In genomic region chr11:126578426-126578825, GRCh38 we compare ENCODE assay signal across 35 cellular contexts.
"Had no signal": no experiment of that assay in that cellular context is flagged by ENCODE, and none has a peak within 500 bp of the region (broad histone marks: within the 10 kb centered on the region; RNA-seq: fewer than 3 reads in every experiment).

No MANE protein-coding gene starts in this region.

- H3K27ac Mint-ChIP-seq: activated B cell treated with CpG ODN at 0.5 μM for 24 hours; activated CD8-positive, alpha-beta T cell treated with anti-CD3 and anti-CD28 coated beads for 36 hours; activated naive CD4-positive, alpha-beta T cell treated with anti-CD3 and anti-CD28 coated beads, Interleukin-2, amount 50 U/mL, for 24 hours; activated naive CD8-positive, alpha-beta T cell treated with anti-CD3 and anti-CD28 coated beads for 36 hours; activated naive CD8-positive, alpha-beta T cell treated with anti-CD3 and anti-CD28 coated beads, Interleukin-2, amount 50 U/mL, for 24 hours; activated T-helper 17 cell treated with anti-CD3 and anti-CD28 coated beads, Interleukin-2, amount 50 U/mL, for 72 hours; dendritic cell treated with granulocyte-macrophage colony-stimulating factor and Interleukin-4, amounts not matched to agents 40 ng/mL and 50 ng/mL, for 4 days; endodermal cell; T-helper 17 cell; T-helper 2 cell treated with Interferon-gamma antibody and Interleukin-4, amounts not matched to agents 5 μg/mL and 100 μg/mL, for 36 hours had no signal

- DNase-seq: activated B cell treated with CpG ODN at 0.5 μM for 24 hours; activated CD4-positive, alpha-beta T cell treated with anti-CD3 and anti-CD28 coated beads for 48 hours; activated CD4-positive, alpha-beta T cell treated with anti-CD3 and anti-CD28 coated beads, Interleukin-2, amount 50 U/mL, for 1 hour; activated CD4-positive, alpha-beta T cell treated with anti-CD3 and anti-CD28 coated beads, Interleukin-2, amount 50 U/mL, for 48 hours; activated CD8-positive, alpha-beta memory T cell treated with anti-CD3 and anti-CD28 coated beads for 24 hours; activated CD8-positive, alpha-beta T cell treated with anti-CD3 and anti-CD28 coated beads for 36 hours; activated effector memory CD4-positive, alpha-beta T cell treated with Interleukin-2 at 50 U/mL for 16 hours; activated gamma-delta T cell treated with Interleukin-2 at 50 U/mL for 16 hours; activated naive CD4-positive, alpha-beta T cell treated with Interleukin-2 at 50 U/mL for 16 hours; activated naive CD8-positive, alpha-beta T cell treated with anti-CD3 and anti-CD28 coated beads for 36 hours; activated naive CD8-positive, alpha-beta T cell treated with anti-CD3 and anti-CD28 coated beads, Interleukin-2, amount 50 U/mL, for 24 hours; activated T-cell treated with anti-CD3 and anti-CD28 coated beads, Interleukin-2, amount 50 U/mL, for 4 hours; adrenal gland; amygdala; aorta; body of pancreas; central memory CD4-positive, alpha-beta T cell; dorsolateral prefrontal cortex; effector memory CD4-positive, alpha-beta T cell; endodermal cell; erythroblast; esophagus squamous epithelium; heart right ventricle; hippocampal formation; T-helper 17 cell; T1000; WERI-Rb-1 had no signal

- H3K36me3 Mint-ChIP-seq: activated naive CD4-positive, alpha-beta T cell treated with anti-CD3 and anti-CD28 coated beads, Interleukin-2, amount 50 U/mL, for 24 hours; activated naive CD8-positive, alpha-beta T cell treated with anti-CD3 and anti-CD28 coated beads for 36 hours had no signal

- H3K9me3 Mint-ChIP-seq: activated B cell treated with CpG ODN at 0.5 μM for 24 hours; activated CD8-positive, alpha-beta T cell treated with anti-CD3 and anti-CD28 coated beads for 36 hours; activated naive CD4-positive, alpha-beta T cell treated with anti-CD3 and anti-CD28 coated beads, Interleukin-2, amount 50 U/mL, for 24 hours; activated naive CD8-positive, alpha-beta T cell treated with anti-CD3 and anti-CD28 coated beads for 36 hours; activated naive CD8-positive, alpha-beta T cell treated with anti-CD3 and anti-CD28 coated beads, Interleukin-2, amount 50 U/mL, for 24 hours; activated T-cell treated with anti-CD3 and anti-CD28 coated beads, Interleukin-2, amount 50 U/mL, for 4 hours; activated T-helper 17 cell treated with anti-CD3 and anti-CD28 coated beads, Interleukin-2, amount 50 U/mL, for 72 hours; dendritic cell treated with granulocyte-macrophage colony-stimulating factor and Interleukin-4, amounts not matched to agents 40 ng/mL and 50 ng/mL, for 4 days; endodermal cell; T-helper 2 cell treated with Interferon-gamma antibody and Interleukin-4, amounts not matched to agents 5 μg/mL and 100 μg/mL, for 36 hours had no signal

- H3K4me1 Mint-ChIP-seq: activated B cell treated with CpG ODN at 0.5 μM for 24 hours; activated naive CD4-positive, alpha-beta T cell treated with anti-CD3 and anti-CD28 coated beads, Interleukin-2, amount 50 U/mL, for 24 hours; activated naive CD8-positive, alpha-beta T cell treated with anti-CD3 and anti-CD28 coated beads for 36 hours; activated naive CD8-positive, alpha-beta T cell treated with anti-CD3 and anti-CD28 coated beads, Interleukin-2, amount 50 U/mL, for 24 hours; activated T-helper 17 cell treated with anti-CD3 and anti-CD28 coated beads, Interleukin-2, amount 50 U/mL, for 72 hours; T-helper 17 cell had no signal

- H3K27ac ChIP-seq: adrenal gland, body of pancreas, cardiac muscle cell, coronary artery, dorsolateral prefrontal cortex, esophagus squamous epithelium, gastroesophageal sphincter, heart right ventricle, WERI-Rb-1 had no signal

- ATAC-seq: activated CD4-positive, CD25-positive, alpha-beta regulatory T cell treated with anti-CD3 and anti-CD28 coated beads, Interleukin-2, amount 50 U/mL, for 24 hours; activated CD8-positive, alpha-beta T cell treated with anti-CD3 and anti-CD28 coated beads for 36 hours; activated naive CD8-positive, alpha-beta T cell treated with anti-CD3 and anti-CD28 coated beads, Interleukin-2, amount 50 U/mL, for 24 hours; activated T-cell treated with anti-CD3 and anti-CD28 coated beads, Interleukin-2, amount 50 U/mL, for 4 hours; activated T-helper 17 cell treated with anti-CD3 and anti-CD28 coated beads, Interleukin-2, amount 50 U/mL, for 72 hours; body of pancreas; gastroesophageal sphincter; T-helper 17 cell had no signal

- H3K4me3 ChIP-seq: adrenal gland, body of pancreas, cardiac muscle cell, coronary artery, dorsolateral prefrontal cortex, esophagus squamous epithelium, gastroesophageal sphincter, heart right ventricle had no signal

- H3K4me1 ChIP-seq: adrenal gland, body of pancreas, esophagus squamous epithelium, gastroesophageal sphincter, heart right ventricle had no signal

- H3K4me3 Mint-ChIP-seq: activated B cell treated with CpG ODN at 0.5 μM for 24 hours; activated CD8-positive, alpha-beta T cell treated with anti-CD3 and anti-CD28 coated beads for 36 hours; activated naive CD4-positive, alpha-beta T cell treated with anti-CD3 and anti-CD28 coated beads, Interleukin-2, amount 50 U/mL, for 24 hours; activated naive CD8-positive, alpha-beta T cell treated with anti-CD3 and anti-CD28 coated beads for 36 hours; activated naive CD8-positive, alpha-beta T cell treated with anti-CD3 and anti-CD28 coated beads, Interleukin-2, amount 50 U/mL, for 24 hours; activated T-cell treated with anti-CD3 and anti-CD28 coated beads, Interleukin-2, amount 50 U/mL, for 4 hours; activated T-helper 17 cell treated with anti-CD3 and anti-CD28 coated beads, Interleukin-2, amount 50 U/mL, for 72 hours; dendritic cell treated with granulocyte-macrophage colony-stimulating factor and Interleukin-4, amounts not matched to agents 40 ng/mL and 50 ng/mL, for 4 days; endodermal cell; T-helper 17 cell; T-helper 2 cell treated with Interferon-gamma antibody and Interleukin-4, amounts not matched to agents 5 μg/mL and 100 μg/mL, for 36 hours had no signal

- H3K9me3 ChIP-seq: adrenal gland, body of pancreas, esophagus squamous epithelium, gastroesophageal sphincter, heart right ventricle had no signal

- H3K27me3 ChIP-seq: adrenal gland, body of pancreas, dorsolateral prefrontal cortex had no signal

- H3K27me3 Mint-ChIP-seq: activated B cell treated with CpG ODN at 0.5 μM for 24 hours; activated CD8-positive, alpha-beta T cell treated with anti-CD3 and anti-CD28 coated beads for 36 hours; activated naive CD4-positive, alpha-beta T cell treated with anti-CD3 and anti-CD28 coated beads, Interleukin-2, amount 50 U/mL, for 24 hours; activated naive CD8-positive, alpha-beta T cell treated with anti-CD3 and anti-CD28 coated beads for 36 hours; activated naive CD8-positive, alpha-beta T cell treated with anti-CD3 and anti-CD28 coated beads, Interleukin-2, amount 50 U/mL, for 24 hours; activated T-helper 17 cell treated with anti-CD3 and anti-CD28 coated beads, Interleukin-2, amount 50 U/mL, for 72 hours; dendritic cell treated with granulocyte-macrophage colony-stimulating factor and Interleukin-4, amounts not matched to agents 40 ng/mL and 50 ng/mL, for 4 days had no signal

- H3K36me3 ChIP-seq: adrenal gland, cardiac muscle cell, esophagus squamous epithelium, gastroesophageal sphincter, heart right ventricle, WERI-Rb-1 had no signal
